Comparison of ENCODE assay signal across 1 cellular context in the genomic region with DNA sequence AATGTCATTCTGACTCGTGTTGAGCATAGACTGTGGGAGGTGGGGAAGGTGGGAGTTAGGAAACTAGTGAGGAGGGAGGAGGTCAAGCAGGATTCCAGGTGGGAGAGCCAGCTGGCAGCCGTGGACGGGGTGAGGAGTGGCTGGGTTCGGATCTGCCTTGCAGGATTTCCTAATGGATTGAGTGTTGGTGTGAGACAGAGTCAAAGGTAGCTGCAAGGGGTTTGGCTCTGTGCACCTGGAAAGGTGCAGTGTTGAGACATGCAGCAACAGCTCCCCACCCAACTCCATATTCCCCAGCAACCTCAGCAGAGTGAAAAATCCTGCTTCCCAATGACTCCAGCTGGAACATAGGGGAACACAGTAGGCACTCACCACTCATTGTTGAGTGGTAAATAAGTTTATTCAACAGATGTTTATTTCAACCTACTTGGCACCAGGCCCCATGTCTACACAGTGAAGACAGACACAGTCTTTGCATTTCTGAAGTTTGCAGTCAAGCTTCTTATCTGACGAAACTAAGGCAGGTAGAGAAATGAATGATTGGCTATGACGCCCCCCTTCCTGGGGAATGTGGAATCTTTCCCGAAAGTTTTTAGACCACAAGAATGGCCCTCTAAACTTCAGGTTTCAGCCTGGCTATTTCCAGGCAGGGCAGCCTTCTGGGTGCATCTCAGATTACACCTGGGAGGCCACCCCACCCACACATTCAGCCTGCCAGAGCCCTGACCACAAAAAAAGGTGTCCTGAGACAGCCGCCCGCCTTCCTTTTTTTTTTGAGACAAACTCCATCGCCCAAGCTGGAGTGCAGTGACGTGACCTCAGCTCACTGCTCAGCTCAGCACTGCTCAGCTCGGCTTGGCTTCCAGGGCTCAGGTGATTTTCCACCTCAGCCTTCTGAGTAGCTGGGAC.
TF ChIP-seq lines count a peak whose summit lies in the region.

No MANE protein-coding gene starts in this region.

TF ChIP-seq in WTC11, 78 proteins besides CTCF, POLR2A, EP300 and RAD21:
- TF ChIP-seq, protein P1, sequence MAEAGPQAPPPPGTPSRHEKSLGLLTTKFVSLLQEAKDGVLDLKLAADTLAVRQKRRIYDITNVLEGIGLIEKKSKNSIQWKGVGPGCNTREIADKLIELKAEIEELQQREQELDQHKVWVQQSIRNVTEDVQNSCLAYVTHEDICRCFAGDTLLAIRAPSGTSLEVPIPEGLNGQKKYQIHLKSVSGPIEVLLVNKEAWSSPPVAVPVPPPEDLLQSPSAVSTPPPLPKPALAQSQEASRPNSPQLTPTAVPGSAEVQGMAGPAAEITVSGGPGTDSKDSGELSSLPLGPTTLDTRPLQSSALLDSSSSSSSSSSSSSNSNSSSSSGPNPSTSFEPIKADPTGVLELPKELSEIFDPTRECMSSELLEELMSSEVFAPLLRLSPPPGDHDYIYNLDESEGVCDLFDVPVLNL (CRISPR knock-in tag; IDR thresholded peaks at IDR 0.05; ENCODE audit: borderline replicate concordance, low read depth), result no peak
- no peak for TF ChIP-seq TEAD1 (CRISPR knock-in tag; IDR thresholded peaks at IDR 0.05)
- TF ChIP-seq GRHL2 (CRISPR knock-in tag; IDR thresholded peaks at IDR 0.05; ENCODE audit: insufficient replicate concordance, severe bottlenecking), result no peak
- TF ChIP-seq SMAD3 (CRISPR knock-in tag; IDR thresholded peaks at IDR 0.05; ENCODE audit: borderline replicate concordance), result no peak
- TF ChIP-seq, protein P2, sequence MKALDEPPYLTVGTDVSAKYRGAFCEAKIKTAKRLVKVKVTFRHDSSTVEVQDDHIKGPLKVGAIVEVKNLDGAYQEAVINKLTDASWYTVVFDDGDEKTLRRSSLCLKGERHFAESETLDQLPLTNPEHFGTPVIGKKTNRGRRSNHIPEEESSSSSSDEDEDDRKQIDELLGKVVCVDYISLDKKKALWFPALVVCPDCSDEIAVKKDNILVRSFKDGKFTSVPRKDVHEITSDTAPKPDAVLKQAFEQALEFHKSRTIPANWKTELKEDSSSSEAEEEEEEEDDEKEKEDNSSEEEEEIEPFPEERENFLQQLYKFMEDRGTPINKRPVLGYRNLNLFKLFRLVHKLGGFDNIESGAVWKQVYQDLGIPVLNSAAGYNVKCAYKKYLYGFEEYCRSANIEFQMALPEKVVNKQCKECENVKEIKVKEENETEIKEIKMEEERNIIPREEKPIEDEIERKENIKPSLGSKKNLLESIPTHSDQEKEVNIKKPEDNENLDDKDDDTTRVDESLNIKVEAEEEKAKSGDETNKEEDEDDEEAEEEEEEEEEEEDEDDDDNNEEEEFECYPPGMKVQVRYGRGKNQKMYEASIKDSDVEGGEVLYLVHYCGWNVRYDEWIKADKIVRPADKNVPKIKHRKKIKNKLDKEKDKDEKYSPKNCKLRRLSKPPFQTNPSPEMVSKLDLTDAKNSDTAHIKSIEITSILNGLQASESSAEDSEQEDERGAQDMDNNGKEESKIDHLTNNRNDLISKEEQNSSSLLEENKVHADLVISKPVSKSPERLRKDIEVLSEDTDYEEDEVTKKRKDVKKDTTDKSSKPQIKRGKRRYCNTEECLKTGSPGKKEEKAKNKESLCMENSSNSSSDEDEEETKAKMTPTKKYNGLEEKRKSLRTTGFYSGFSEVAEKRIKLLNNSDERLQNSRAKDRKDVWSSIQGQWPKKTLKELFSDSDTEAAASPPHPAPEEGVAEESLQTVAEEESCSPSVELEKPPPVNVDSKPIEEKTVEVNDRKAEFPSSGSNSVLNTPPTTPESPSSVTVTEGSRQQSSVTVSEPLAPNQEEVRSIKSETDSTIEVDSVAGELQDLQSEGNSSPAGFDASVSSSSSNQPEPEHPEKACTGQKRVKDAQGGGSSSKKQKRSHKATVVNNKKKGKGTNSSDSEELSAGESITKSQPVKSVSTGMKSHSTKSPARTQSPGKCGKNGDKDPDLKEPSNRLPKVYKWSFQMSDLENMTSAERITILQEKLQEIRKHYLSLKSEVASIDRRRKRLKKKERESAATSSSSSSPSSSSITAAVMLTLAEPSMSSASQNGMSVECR (CRISPR knock-in tag; IDR thresholded peaks at IDR 0.05; ENCODE audit: borderline replicate concordance), result no peak
- TF ChIP-seq SOX15 (CRISPR knock-in tag; IDR thresholded peaks at IDR 0.05), result no peak
- TF ChIP-seq, protein P3, sequence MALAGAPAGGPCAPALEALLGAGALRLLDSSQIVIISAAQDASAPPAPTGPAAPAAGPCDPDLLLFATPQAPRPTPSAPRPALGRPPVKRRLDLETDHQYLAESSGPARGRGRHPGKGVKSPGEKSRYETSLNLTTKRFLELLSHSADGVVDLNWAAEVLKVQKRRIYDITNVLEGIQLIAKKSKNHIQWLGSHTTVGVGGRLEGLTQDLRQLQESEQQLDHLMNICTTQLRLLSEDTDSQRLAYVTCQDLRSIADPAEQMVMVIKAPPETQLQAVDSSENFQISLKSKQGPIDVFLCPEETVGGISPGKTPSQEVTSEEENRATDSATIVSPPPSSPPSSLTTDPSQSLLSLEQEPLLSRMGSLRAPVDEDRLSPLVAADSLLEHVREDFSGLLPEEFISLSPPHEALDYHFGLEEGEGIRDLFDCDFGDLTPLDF (CRISPR knock-in tag; IDR thresholded peaks at IDR 0.05), result no peak
- TF ChIP-seq ZNF232 (CRISPR knock-in tag; IDR thresholded peaks at IDR 0.05), result no peak
